Comparison of ENCODE assay signal across 8 cellular contexts in the genomic region with DNA sequence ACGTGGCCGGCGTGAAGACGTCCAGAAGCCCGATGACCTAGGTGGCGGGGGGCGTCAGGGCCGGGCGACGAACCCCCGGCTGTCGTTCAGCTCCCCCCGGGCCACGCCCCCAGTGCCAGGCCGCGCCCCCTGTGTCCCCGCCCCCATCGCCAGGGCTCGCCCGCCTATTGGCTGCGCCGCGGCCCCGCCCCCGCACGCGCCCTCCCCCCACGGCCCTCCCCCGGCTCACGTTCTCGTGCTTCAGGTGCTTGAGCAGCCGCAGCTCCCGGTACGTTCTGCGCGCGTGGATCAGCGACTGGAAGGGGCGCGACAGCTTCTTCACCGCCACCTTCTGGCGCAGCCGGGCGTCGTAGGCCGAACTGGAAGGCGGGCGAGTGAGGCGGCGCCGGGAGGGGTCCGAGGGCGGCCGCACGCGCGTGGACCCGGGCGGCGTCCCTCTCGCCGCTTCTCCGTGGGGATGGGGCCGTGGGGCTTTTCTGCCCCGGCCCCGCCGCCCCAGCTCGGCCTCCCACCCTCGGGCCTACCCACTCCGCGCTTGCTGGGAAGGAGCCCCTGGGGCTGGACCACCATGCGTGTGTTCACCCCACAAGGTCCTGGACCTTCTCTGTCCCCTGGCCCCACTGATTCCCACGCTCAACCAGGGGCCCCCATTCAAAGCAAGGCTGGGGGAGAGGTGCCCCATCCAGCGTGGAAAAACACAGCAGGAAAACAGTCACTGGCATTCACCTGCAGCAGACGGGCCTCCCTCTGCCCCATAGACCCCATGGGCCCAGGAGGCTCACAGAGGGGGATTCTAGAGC. TPM values are rescaled to one million over a fixed set of nuclear protein-coding genes. Genes with fewer than 3 reads are reported as not detected.
DNase-seq lines count a peak whose midpoint lies in the region; ATAC-seq, FAIRE-seq and TF ChIP-seq lines count a peak whose summit lies in the region.

No MANE protein-coding gene starts in this region.

- H2AFZ ChIP-seq in OCI-LY7 (ENCODE audit: low read length) (no peak overlapping the region), astrocyte (ENCODE audit: low read depth, low read length) (no peak overlapping the region)

- TF ChIP-seq CTCF in AG09309 (IDR thresholded peaks at IDR 0.05; ENCODE audit: control insufficient read depth, insufficient read depth, low read depth, low read length, missing control alignments), result peak; percentile 33
- peak; percentile 46; the same call in 1 of the 2 replicates for TF ChIP-seq CTCF in OCI-LY7 (conservative IDR thresholded peaks at IDR 0.05; ENCODE audit: low read length)
- TF ChIP-seq CTCF in astrocyte (IDR thresholded peaks at IDR 0.05; ENCODE audit: insufficient read depth, low read depth, low read length), result no peak

- BruUV-seq in OCI-LY7 (replicated peaks; lab: Mats Ljungman, UMichigan), result no TSS peak

- H3K79me2 ChIP-seq in OCI-LY7 (ENCODE audit: insufficient read depth, low read depth, low read length) (no peaks in the 10 kb centered on the region), astrocyte (ENCODE audit: insufficient read depth, low read length) (no peaks in the 10 kb centered on the region)

- H3K36me3 ChIP-seq in OCI-LY7 (ENCODE audit: insufficient read depth, low read length) (no peaks in the 10 kb centered on the region), astrocyte (ENCODE audit: insufficient read depth, low read length) (no peaks in the 10 kb centered on the region)

- H3K4me3 ChIP-seq in AG09309 (ENCODE audit: control insufficient read depth, low read depth, low read length), result peak overlapping the region; percentile 26
- H3K4me3 ChIP-seq in OCI-LY7 (ENCODE audit: low read depth, low read length, poor library complexity, severe bottlenecking), result peak overlapping the region; percentile 32
- H3K4me3 ChIP-seq in astrocyte (ENCODE audit: insufficient read depth, low read depth, low read length), result peak overlapping the region; percentile 10
- H3K4me3 ChIP-seq in iPS-18c (ENCODE audit: insufficient read depth, low read depth, low read length), result peak overlapping the region; percentile 28; the same call in 1 of the 2 replicates

- ATAC-seq in GM19328 (IDR thresholded peaks at IDR 0.05; ENCODE audit: unreplicated experiment), result no peak

- DNase-seq in AG09309 (ENCODE audit: low read depth) (no peak), OCI-LY7 (ENCODE audit: low spot score) (peak; percentile 71), astrocyte (ENCODE audit: low read depth) (no peak), NOMO-1 (lab: John Stamatoyannopoulos, UW; ENCODE audit: unreplicated experiment in 2 of 2) (no peak), globus pallidus (ENCODE audit: low spot score) (no peak)
- DNase-seq in stimulated activated CD4-positive, alpha-beta T cell treated with anti-CD3 and anti-CD28 coated beads, Interleukin-4, amount 100 ng/mL, for 48 hours (ENCODE audit: low read depth in 2 of 2), result peak; percentile 50 to 64

- H3K27me3 ChIP-seq in astrocyte (ENCODE audit: insufficient read depth, low read length), result no peaks in the 10 kb centered on the region

- no peak overlapping the region for H3K4me3 Mint-ChIP-seq in astrocyte (ENCODE audit: unreplicated experiment)

- H3K27ac ChIP-seq in OCI-LY7 (ENCODE audit: low read depth, low read length, poor library complexity, severe bottlenecking), result no peak overlapping the region
- no peak overlapping the region for H3K27ac ChIP-seq in astrocyte (ENCODE audit: low read depth, low read length)

- peaks cover 8% of the 10 kb centered on the region for H3K36me3 Mint-ChIP-seq in astrocyte (ENCODE audit: low read depth, unreplicated experiment)

- H3K27ac Mint-ChIP-seq in astrocyte (ENCODE audit: unreplicated experiment), result no peak overlapping the region

- no peaks in the 10 kb centered on the region for H3K9me2 ChIP-seq in OCI-LY7 (ENCODE audit: insufficient read depth, low read length)

- H3K9me3 ChIP-seq in OCI-LY7 (ENCODE audit: low read length) (no peaks in the 10 kb centered on the region), astrocyte (ENCODE audit: insufficient read depth, low read depth, low read length) (no peaks in the 10 kb centered on the region), iPS-18c (ENCODE audit: control insufficient read depth, insufficient read depth, low read length) (no peaks in the 10 kb centered on the region)

- H3K9me3 Mint-ChIP-seq in astrocyte (ENCODE audit: unreplicated experiment), result no peaks in the 10 kb centered on the region

- H3K4me1 ChIP-seq in OCI-LY7 (ENCODE audit: insufficient read depth, low read length, poor library complexity, severe bottlenecking) (peaks cover 46% of the 10 kb centered on the region), astrocyte (ENCODE audit: insufficient read depth, low read length) (peaks cover 21% of the 10 kb centered on the region)

- H3K27me3 Mint-ChIP-seq in astrocyte (ENCODE audit: low read depth, unreplicated experiment), result peaks cover 3% of the 10 kb centered on the region

- FAIRE-seq in astrocyte (lab: Jason Lieb, UNC), result no peak

- POLR2A ChIA-PET in OCI-LY7 (lab: Charles Lee), result interaction anchor here (0.5 to 0.7 kb wide), 2 partner anchors 86 to 251 kb away, joined by 3 to 6 read pairs; no protein-coding TSS in a partner anchor

- H3K4me1 Mint-ChIP-seq in astrocyte (ENCODE audit: low read depth, unreplicated experiment), result peaks cover under 1% of the 10 kb centered on the region

- CTCF ChIA-PET in OCI-LY7 (lab: Charles Lee; ENCODE audit: unreplicated experiment), result no interaction called here

- H4K20me1 ChIP-seq in OCI-LY7 (ENCODE audit: insufficient read depth, low read length) (no peaks in the 10 kb centered on the region), astrocyte (ENCODE audit: insufficient read depth, low read length) (peaks cover 22% of the 10 kb centered on the region)

- intact Hi-C loops in OCI-LY7 (cut with micrococcal nuclease; ENCODE audit: unreplicated experiment), result no loop called here

- H3K9ac ChIP-seq in astrocyte (ENCODE audit: low read length), result no peak overlapping the region

- peak overlapping the region; percentile 94 for H3K4me2 ChIP-seq in OCI-LY7 (ENCODE audit: low read length)
- peak overlapping the region; percentile 77 for H3K4me2 ChIP-seq in astrocyte (ENCODE audit: low read length)

RNA-seq across cellular contexts. Expression of a gene that starts 2.4 kb away (rescaled TPM):
- total RNA-seq in OCI-LY7 (2014; rRNA removed; shearing (Covaris generic)), result 12.0 and 13.0 TPM in 2 replicates
- total RNA-seq in OCI-LY7 (2022) (18.6 and 19.7 TPM in 2 replicates), astrocyte (19.6 and 22.4 TPM in 2 replicates)

RNA-seq across cellular contexts. Expression of a gene that starts 6.3 kb away (rescaled TPM):
- total RNA-seq in OCI-LY7 (2014; rRNA removed; shearing (Covaris generic)), result 90.8 and 93.6 TPM in 2 replicates
- 84.9 and 90.1 TPM in 2 replicates for total RNA-seq in OCI-LY7 (2022)
- 29.1 and 36.4 TPM in 2 replicates for total RNA-seq in astrocyte

RNA-seq across cellular contexts. Expression of a gene that starts 16.7 kb away (rescaled TPM):
- 47.4 and 49.4 TPM in 2 replicates for total RNA-seq in OCI-LY7 (2014; rRNA removed; shearing (Covaris generic))
- total RNA-seq in OCI-LY7 (2022) (74.6 and 74.9 TPM in 2 replicates), astrocyte (36.8 and 46.5 TPM in 2 replicates)

RNA-seq across cellular contexts. Expression of a gene that starts 23.0 kb away (rescaled TPM):
- 52.8 and 57.7 TPM in 2 replicates for total RNA-seq in OCI-LY7 (2014; rRNA removed; shearing (Covaris generic))
- total RNA-seq in OCI-LY7 (2022) (63.2 and 68.8 TPM in 2 replicates), astrocyte (25.4 and 26.3 TPM in 2 replicates)

RNA-seq across cellular contexts. Expression of a gene that starts 39.7 kb away (rescaled TPM):
- total RNA-seq in OCI-LY7 (2014; rRNA removed; shearing (Covaris generic)), result 10.7 and 13.6 TPM in 2 replicates
- total RNA-seq in OCI-LY7 (2022) (38.9 and 39.2 TPM in 2 replicates), astrocyte (327 and 376 TPM in 2 replicates)

Comparison
In these comparisons a context has a peak if more than half of its experiments do, and no peak if none do; other contexts are left out.
1. DNase-seq: peak in OCI-LY7 (single experiment) and stimulated activated CD4-positive, alpha-beta T cell treated with anti-CD3 and anti-CD28 coated beads, Interleukin-4, amount 100 ng/mL, for 48 hours (2 of 2); none in AG09309 (single experiment), astrocyte (single experiment), NOMO-1 (0 of 2) and globus pallidus (single experiment).
2. Peak in every context shown above with its lines, with median percentiles within 50 percentile points of each other: H3K4me3 ChIP-seq.